1 cellular context compared by ENCODE assay signal in genomic region chr16:14111713-14112538, GRCh38.
A peak's percentile ranks its signal among the peaks of the same experiment; 100 is the strongest.
TF ChIP-seq lines count a peak whose summit lies in the region.

No MANE protein-coding gene starts in this region.

TF ChIP-seq in HepG2, 621 proteins besides CTCF, POLR2A, EP300 and RAD21 (continued from another document):
- TF ChIP-seq JARID2 (CRISPR knock-in tag; IDR thresholded peaks at IDR 0.05; ENCODE audit: insufficient replicate concordance) (peak; percentile 54), SP140L (CRISPR knock-in tag; IDR thresholded peaks at IDR 0.05; ENCODE audit: borderline replicate concordance) (no peak), ZNF572 (CRISPR knock-in tag; IDR thresholded peaks at IDR 0.05) (peak; percentile 93), HMG20A (CRISPR knock-in tag; IDR thresholded peaks at IDR 0.05; ENCODE audit: borderline replicate concordance) (peak; percentile 38; the same call in 1 of the 2 replicates), MIXL1 (CRISPR knock-in tag; IDR thresholded peaks at IDR 0.05) (0 out of 2 replicates have a peak, but pooled peaks have one; percentile 23), ZNF33B (CRISPR knock-in tag; IDR thresholded peaks at IDR 0.05) (0 out of 2 replicates have a peak, but pooled peaks have one; percentile 54), HNF4A (CRISPR knock-in tag; IDR thresholded peaks at IDR 0.05) (peak; percentile 64), STAT5B (CRISPR knock-in tag; IDR thresholded peaks at IDR 0.05) (no peak), TOE1 (CRISPR knock-in tag; IDR thresholded peaks at IDR 0.05) (no peak), ZNF547 (CRISPR knock-in tag; IDR thresholded peaks at IDR 0.05) (peak; percentile 61; the same call in 1 of the 2 replicates), TSC22D2 (CRISPR knock-in tag; IDR thresholded peaks at IDR 0.05; ENCODE audit: borderline replicate concordance) (no peak), CREB1 (IDR thresholded peaks at IDR 0.05) (peak; percentile 4; the same call in 1 of the 2 replicates), CREB1 (CRISPR knock-in tag; IDR thresholded peaks at IDR 0.05) (no peak; the same call in 1 of the 2 replicates), SMC3 (IDR thresholded peaks at IDR 0.05; ENCODE audit: low read length) (peak; percentile 26), ZNF564 (CRISPR knock-in tag; IDR thresholded peaks at IDR 0.05) (no peak), ZNF792 (CRISPR knock-in tag; IDR thresholded peaks at IDR 0.05) (0 out of 2 replicates have a peak, but pooled peaks have one; percentile 35), ZKSCAN5 (CRISPR knock-in tag; IDR thresholded peaks at IDR 0.05) (peak; percentile 94), HNF1B (CRISPR knock-in tag; IDR thresholded peaks at IDR 0.05) (0 out of 2 replicates have a peak, but pooled peaks have one; percentile 58), DRAP1 (CRISPR knock-in tag; IDR thresholded peaks at IDR 0.05) (peak; percentile 21; the same call in 1 of the 2 replicates), ARID4A (CRISPR knock-in tag; IDR thresholded peaks at IDR 0.05; ENCODE audit: borderline replicate concordance) (peak; percentile 49; the same call in 1 of the 2 replicates), ZMYM3 (CRISPR knock-in tag; IDR thresholded peaks at IDR 0.05) (peak; percentile 55; the same call in 1 of the 2 replicates), CC2D1A (CRISPR knock-in tag; IDR thresholded peaks at IDR 0.05) (no peak), IKZF4 (CRISPR knock-in tag; IDR thresholded peaks at IDR 0.05; ENCODE audit: borderline replicate concordance, low read depth, not compliant biosample characterization) (peak; percentile 60), ZNF574 (CRISPR knock-in tag; IDR thresholded peaks at IDR 0.05) (no peak), ZNF430 (CRISPR knock-in tag; IDR thresholded peaks at IDR 0.05) (peak; percentile 58; the same call in 1 of the 2 replicates), HDAC2 (CRISPR knock-in tag; IDR thresholded peaks at IDR 0.05) (peak; percentile 41; the same call in 1 of the 2 replicates), RXRB (CRISPR knock-in tag; IDR thresholded peaks at IDR 0.05; ENCODE audit: borderline replicate concordance) (peak; percentile 55; the same call in 1 of the 2 replicates), GATAD2A (CRISPR knock-in tag; IDR thresholded peaks at IDR 0.05) (peak; percentile 33; the same call in 1 of the 2 replicates)
- TF ChIP-seq, protein P1, sequence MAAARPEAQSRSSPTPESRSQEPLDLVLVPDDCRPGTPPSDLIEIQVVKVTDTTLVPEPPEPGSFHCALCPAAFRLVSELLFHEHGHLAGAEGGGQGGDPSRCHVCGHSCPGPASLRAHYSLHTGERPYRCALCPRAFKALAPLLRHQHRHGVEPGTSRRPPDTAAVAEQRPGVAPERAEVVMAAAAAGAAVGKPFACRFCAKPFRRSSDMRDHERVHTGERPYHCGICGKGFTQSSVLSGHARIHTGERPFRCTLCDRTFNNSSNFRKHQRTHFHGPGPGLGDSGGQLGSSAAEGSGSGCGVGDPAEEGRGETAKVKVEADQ (CRISPR knock-in tag; IDR thresholded peaks at IDR 0.05; ENCODE audit: borderline replicate concordance): peak; percentile 81; the same call in 1 of the 2 replicates
- TF ChIP-seq, protein P2, sequence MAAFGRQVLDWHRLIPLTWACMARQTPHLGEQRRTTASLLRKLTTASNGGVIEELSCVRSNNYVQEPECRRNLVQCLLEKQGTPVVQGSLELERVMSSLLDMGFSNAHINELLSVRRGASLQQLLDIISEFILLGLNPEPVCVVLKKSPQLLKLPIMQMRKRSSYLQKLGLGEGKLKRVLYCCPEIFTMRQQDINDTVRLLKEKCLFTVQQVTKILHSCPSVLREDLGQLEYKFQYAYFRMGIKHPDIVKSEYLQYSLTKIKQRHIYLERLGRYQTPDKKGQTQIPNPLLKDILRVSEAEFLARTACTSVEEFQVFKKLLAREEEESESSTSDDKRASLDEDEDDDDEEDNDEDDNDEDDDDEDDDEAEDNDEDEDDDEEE (CRISPR knock-in tag; IDR thresholded peaks at IDR 0.05): no peak
- TF ChIP-seq, protein P3, sequence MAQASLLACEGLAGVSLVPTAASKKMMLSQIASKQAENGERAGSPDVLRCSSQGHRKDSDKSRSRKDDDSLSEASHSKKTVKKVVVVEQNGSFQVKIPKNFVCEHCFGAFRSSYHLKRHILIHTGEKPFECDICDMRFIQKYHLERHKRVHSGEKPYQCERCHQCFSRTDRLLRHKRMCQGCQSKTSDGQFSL (CRISPR knock-in tag; IDR thresholded peaks at IDR 0.05): no peak
- TF ChIP-seq, protein P4, sequence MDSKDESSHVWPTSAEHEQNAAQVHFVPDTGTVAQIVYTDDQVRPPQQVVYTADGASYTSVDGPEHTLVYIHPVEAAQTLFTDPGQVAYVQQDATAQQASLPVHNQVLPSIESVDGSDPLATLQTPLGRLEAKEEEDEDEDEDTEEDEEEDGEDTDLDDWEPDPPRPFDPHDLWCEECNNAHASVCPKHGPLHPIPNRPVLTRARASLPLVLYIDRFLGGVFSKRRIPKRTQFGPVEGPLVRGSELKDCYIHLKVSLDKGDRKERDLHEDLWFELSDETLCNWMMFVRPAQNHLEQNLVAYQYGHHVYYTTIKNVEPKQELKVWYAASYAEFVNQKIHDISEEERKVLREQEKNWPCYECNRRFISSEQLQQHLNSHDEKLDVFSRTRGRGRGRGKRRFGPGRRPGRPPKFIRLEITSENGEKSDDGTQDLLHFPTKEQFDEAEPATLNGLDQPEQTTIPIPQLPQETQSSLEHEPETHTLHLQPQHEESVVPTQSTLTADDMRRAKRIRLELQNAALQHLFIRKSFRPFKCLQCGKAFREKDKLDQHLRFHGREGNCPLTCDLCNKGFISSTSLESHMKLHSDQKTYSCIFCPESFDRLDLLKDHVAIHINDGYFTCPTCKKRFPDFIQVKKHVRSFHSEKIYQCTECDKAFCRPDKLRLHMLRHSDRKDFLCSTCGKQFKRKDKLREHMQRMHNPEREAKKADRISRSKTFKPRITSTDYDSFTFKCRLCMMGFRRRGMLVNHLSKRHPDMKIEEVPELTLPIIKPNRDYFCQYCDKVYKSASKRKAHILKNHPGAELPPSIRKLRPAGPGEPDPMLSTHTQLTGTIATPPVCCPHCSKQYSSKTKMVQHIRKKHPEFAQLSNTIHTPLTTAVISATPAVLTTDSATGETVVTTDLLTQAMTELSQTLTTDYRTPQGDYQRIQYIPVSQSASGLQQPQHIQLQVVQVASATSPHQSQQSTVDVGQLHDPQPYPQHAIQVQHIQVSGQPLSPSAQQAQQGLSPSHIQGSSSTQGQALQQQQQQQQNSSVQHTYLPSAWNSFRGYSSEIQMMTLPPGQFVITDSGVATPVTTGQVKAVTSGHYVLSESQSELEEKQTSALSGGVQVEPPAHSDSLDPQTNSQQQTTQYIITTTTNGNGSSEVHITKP (CRISPR knock-in tag; IDR thresholded peaks at IDR 0.05; ENCODE audit: low read depth): no peak
- TF ChIP-seq, protein P5, sequence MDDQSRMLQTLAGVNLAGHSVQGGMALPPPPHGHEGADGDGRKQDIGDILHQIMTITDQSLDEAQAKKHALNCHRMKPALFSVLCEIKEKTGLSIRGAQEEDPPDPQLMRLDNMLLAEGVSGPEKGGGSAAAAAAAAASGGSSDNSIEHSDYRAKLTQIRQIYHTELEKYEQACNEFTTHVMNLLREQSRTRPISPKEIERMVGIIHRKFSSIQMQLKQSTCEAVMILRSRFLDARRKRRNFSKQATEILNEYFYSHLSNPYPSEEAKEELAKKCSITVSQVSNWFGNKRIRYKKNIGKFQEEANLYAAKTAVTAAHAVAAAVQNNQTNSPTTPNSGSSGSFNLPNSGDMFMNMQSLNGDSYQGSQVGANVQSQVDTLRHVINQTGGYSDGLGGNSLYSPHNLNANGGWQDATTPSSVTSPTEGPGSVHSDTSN (CRISPR knock-in tag; IDR thresholded peaks at IDR 0.05; ENCODE audit: borderline replicate concordance): no peak
- TF ChIP-seq, protein P6, sequence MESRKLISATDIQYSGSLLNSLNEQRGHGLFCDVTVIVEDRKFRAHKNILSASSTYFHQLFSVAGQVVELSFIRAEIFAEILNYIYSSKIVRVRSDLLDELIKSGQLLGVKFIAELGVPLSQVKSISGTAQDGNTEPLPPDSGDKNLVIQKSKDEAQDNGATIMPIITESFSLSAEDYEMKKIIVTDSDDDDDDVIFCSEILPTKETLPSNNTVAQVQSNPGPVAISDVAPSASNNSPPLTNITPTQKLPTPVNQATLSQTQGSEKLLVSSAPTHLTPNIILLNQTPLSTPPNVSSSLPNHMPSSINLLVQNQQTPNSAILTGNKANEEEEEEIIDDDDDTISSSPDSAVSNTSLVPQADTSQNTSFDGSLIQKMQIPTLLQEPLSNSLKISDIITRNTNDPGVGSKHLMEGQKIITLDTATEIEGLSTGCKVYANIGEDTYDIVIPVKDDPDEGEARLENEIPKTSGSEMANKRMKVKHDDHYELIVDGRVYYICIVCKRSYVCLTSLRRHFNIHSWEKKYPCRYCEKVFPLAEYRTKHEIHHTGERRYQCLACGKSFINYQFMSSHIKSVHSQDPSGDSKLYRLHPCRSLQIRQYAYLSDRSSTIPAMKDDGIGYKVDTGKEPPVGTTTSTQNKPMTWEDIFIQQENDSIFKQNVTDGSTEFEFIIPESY (CRISPR knock-in tag; IDR thresholded peaks at IDR 0.05): peak; percentile 11; the same call in 1 of the 2 replicates
- TF ChIP-seq, protein P7, sequence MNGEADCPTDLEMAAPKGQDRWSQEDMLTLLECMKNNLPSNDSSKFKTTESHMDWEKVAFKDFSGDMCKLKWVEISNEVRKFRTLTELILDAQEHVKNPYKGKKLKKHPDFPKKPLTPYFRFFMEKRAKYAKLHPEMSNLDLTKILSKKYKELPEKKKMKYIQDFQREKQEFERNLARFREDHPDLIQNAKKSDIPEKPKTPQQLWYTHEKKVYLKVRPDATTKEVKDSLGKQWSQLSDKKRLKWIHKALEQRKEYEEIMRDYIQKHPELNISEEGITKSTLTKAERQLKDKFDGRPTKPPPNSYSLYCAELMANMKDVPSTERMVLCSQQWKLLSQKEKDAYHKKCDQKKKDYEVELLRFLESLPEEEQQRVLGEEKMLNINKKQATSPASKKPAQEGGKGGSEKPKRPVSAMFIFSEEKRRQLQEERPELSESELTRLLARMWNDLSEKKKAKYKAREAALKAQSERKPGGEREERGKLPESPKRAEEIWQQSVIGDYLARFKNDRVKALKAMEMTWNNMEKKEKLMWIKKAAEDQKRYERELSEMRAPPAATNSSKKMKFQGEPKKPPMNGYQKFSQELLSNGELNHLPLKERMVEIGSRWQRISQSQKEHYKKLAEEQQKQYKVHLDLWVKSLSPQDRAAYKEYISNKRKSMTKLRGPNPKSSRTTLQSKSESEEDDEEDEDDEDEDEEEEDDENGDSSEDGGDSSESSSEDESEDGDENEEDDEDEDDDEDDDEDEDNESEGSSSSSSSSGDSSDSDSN (CRISPR knock-in tag; IDR thresholded peaks at IDR 0.05): no peak
